26 cellular contexts compared by ENCODE assay signal in genomic region chr4:16413794-16414555, GRCh38.
"Had no signal": no experiment of that assay in that cellular context is flagged by ENCODE, and none has a peak within 500 bp of the region (broad histone marks: within the 10 kb centered on the region; RNA-seq: fewer than 3 reads in every experiment).

No MANE protein-coding gene starts in this region.

- H3K27ac ChIP-seq: ascending aorta, body of pancreas, KMS-11, Peyer's patch, RWPE1, SJCRH30, VCaP had no signal

- H3K9ac ChIP-seq: KMS-11, SK-N-SH had no signal

- FAIRE-seq: bronchial epithelial cell had no signal

- H3K36me3 ChIP-seq: ascending aorta, Peyer's patch, SJCRH30 had no signal

- H3K9me3 ChIP-seq: ascending aorta, body of pancreas, Peyer's patch, SJCRH30, SK-N-SH had no signal

- H3K9me2 ChIP-seq: SK-N-SH had no signal

- H3K4me2 ChIP-seq: KMS-11, SK-N-SH had no signal

- DNase-seq: activated CD4-positive, alpha-beta T cell treated with anti-CD3 and anti-CD28 coated beads for 4 hours; activated CD4-positive, CD25-positive, alpha-beta regulatory T cell; activated CD8-positive, alpha-beta memory T cell treated with anti-CD3 and anti-CD28 coated beads, Interleukin-2, amount 50 U/mL, for 48 hours; activated CD8-positive, alpha-beta T cell treated with anti-CD3 and anti-CD28 coated beads, Interleukin-2, amount 10 ng/mL, durations not matched to agents 7 days and 5 days; activated effector memory CD4-positive, alpha-beta T cell treated with Interleukin-2 at 50 U/mL for 16 hours; activated naive CD4-positive, alpha-beta T cell; activated T-cell treated with anti-CD3 and anti-CD28 coated beads, Interleukin-2, amount 50 U/mL, for 1 hour; body of pancreas; NCI-H1092; NCI-H1417 treated with DMSO at 0.1 percent for 48 hours; NCI-H1694; NCI-H2029; NCI-H345; NCI-H510A treated with DMSO at 0.1 percent for 48 hours; NCI-H69; NK-92 treated with Interleukin-12 subunit alpha and Interleukin-12 subunit beta, amount 100 ng/mL, for 24 hours; Peyer's patch; Right ventricle myocardium superior; SJCRH30; SK-N-SH; T-helper 1 cell had no signal

- H3K4me3 ChIP-seq: ascending aorta, body of pancreas, Peyer's patch, SJCRH30 had no signal

- H3K4me1 ChIP-seq: ascending aorta, body of pancreas, Peyer's patch, SJCRH30 had no signal

- H3K27me3 ChIP-seq: ascending aorta, body of pancreas, Peyer's patch, SJCRH30 had no signal

- ATAC-seq: activated CD8-positive, alpha-beta T cell treated with anti-CD3 and anti-CD28 coated beads, Interleukin-2, amount 10 ng/mL, durations not matched to agents 7 days and 5 days; body of pancreas had no signal
